In genomic region chr1:31047507-31047906, GRCh38 we compare ENCODE assay signal across 8 cellular contexts. TPM values are rescaled to one million over a fixed set of nuclear protein-coding genes. Genes with fewer than 3 reads are reported as not detected.
A peak's percentile ranks its signal among the peaks of the same experiment; 100 is the strongest.
DNase-seq lines count a peak whose midpoint lies in the region; ATAC-seq, FAIRE-seq and TF ChIP-seq lines count a peak whose summit lies in the region.
"Not testable (repeated sequence)": the region's sequence is repeated elsewhere in the genome, so short reads cannot be mapped to it uniquely, and the experiment has no call there.

No MANE protein-coding gene starts in this region.

- WGBS in A549 (ENCODE audit: missing lambda C conversion rate): 84% methylated on average over 4 of the region's 5 CpGs

- intact Hi-C loops in activated T-helper 1 cell treated with anti-CD3 and anti-CD28 coated beads, Interleukin-12 subunit alpha, Interleukin-12 subunit beta, Interleukin-2, Interleukin-4 antibody, amounts not matched to agents 30 ng/mL and 10 ng/mL and 1 ng/mL, durations not matched to agents 14 hours and 24 hours and 36 hours (cut with micrococcal nuclease): not testable (repeated sequence)

- not testable (repeated sequence) for H3K9me3 ChIP-seq in A549; HEK293 (ENCODE audit: control insufficient read depth, insufficient read depth, low read depth, low read length); WERI-Rb-1 (ENCODE audit: severe bottlenecking); astrocyte (ENCODE audit: insufficient read depth, low read depth, low read length)

- H3K36me3 Mint-ChIP-seq in activated T-helper 1 cell treated with anti-CD3 and anti-CD28 coated beads, Interleukin-12 subunit alpha, Interleukin-12 subunit beta, Interleukin-2, Interleukin-4 antibody, amounts not matched to agents 30 ng/mL and 10 ng/mL and 1 ng/mL, durations not matched to agents 14 hours and 24 hours and 36 hours (ENCODE audit: low read depth): peaks cover 31% of the 10 kb centered on the region
- H3K36me3 Mint-ChIP-seq in astrocyte (ENCODE audit: low read depth, unreplicated experiment) (peaks cover 12% of the 10 kb centered on the region), mesothelial cell of epicardium (peaks cover 23% of the 10 kb centered on the region)
- H3K36me3 Mint-ChIP-seq in stimulated activated effector memory CD8-positive, alpha-beta T cell treated with anti-CD3 and anti-CD28 coated beads, Interleukin-12 subunit alpha, Interleukin-12 subunit beta, amount 100 ng/mL, for 72 hours: peaks cover 99% of the 10 kb centered on the region

- DNase-seq in A549 (ENCODE audit: low read depth in 1 of 2, low spot score in 1 of 2); activated T-helper 1 cell treated with anti-CD3 and anti-CD28 coated beads, Interleukin-12 subunit alpha, Interleukin-12 subunit beta, Interleukin-2, Interleukin-4 antibody, amounts not matched to agents 30 ng/mL and 10 ng/mL and 1 ng/mL, durations not matched to agents 14 hours and 24 hours and 36 hours (ENCODE audit: low spot score); astrocyte (ENCODE audit: low read depth); mesothelial cell of epicardium (ENCODE audit: low spot score in 2 of 2, unreplicated experiment in 2 of 2); stimulated activated effector memory CD8-positive, alpha-beta T cell treated with anti-CD3 and anti-CD28 coated beads, Interleukin-12 subunit alpha, Interleukin-12 subunit beta, amount 100 ng/mL, for 72 hours (ENCODE audit: low spot score in 2 of 2): not testable (repeated sequence)
- peak; percentile 20 for DNase-seq in WERI-Rb-1
- DNase-seq in epithelial cell of esophagus (ENCODE audit: low read depth): peak; percentile 78

- TF ChIP-seq RAD21 in A549 (conservative IDR thresholded peaks at IDR 0.05 in 1 of 2, IDR thresholded peaks at IDR 0.05 in 1 of 2): not testable (repeated sequence)

- H3K36me3 ChIP-seq in HEK293 (ENCODE audit: control insufficient read depth in 2 of 2, insufficient read depth in 1 of 2, low read length in 2 of 2) (peaks cover 32 to 54% of the 10 kb centered on the region in 2 experiments; a peak in 2 of 3 replicates), WERI-Rb-1 (peaks cover 75% of the 10 kb centered on the region), astrocyte (ENCODE audit: insufficient read depth, low read length) (peaks cover 22% of the 10 kb centered on the region)

- POLR2A ChIA-PET in A549 (lab: Yijun Ruan, JAX); HEK293 (lab: Yijun Ruan, JAX): not testable (repeated sequence)

- peaks cover 93% of the 10 kb centered on the region for H4K20me1 ChIP-seq in astrocyte (ENCODE audit: insufficient read depth, low read length)

- H3K9ac ChIP-seq in astrocyte (ENCODE audit: low read length): peak overlapping the region; percentile 16

- H3K27ac ChIP-seq in A549: peak overlapping the region; percentile 35 to 63; a peak in 4 of 6 replicates
- H3K27ac ChIP-seq in HEK293 (ENCODE audit: extremely low read depth, low read depth, low read length): peak overlapping the region; percentile 18
- not testable (repeated sequence) for H3K27ac ChIP-seq in WERI-Rb-1; astrocyte (ENCODE audit: low read depth, low read length)

- H3K27me3 ChIP-seq in WERI-Rb-1 (ENCODE audit: insufficient read depth, low read depth, severe bottlenecking); astrocyte (ENCODE audit: insufficient read depth, low read length): not testable (repeated sequence)

- ATAC-seq in A549; stimulated activated effector memory CD8-positive, alpha-beta T cell treated with anti-CD3 and anti-CD28 coated beads, Interleukin-12 subunit alpha, Interleukin-12 subunit beta, amount 100 ng/mL, for 72 hours: not testable (repeated sequence)

- peaks cover 98% of the 10 kb centered on the region for H3K79me2 ChIP-seq in astrocyte (ENCODE audit: insufficient read depth, low read length)

- TF ChIP-seq POLR2A in A549 (IDR thresholded peaks at IDR 0.05; ENCODE audit: low read length): not testable (repeated sequence)

- not testable (repeated sequence) for H2AFZ ChIP-seq in astrocyte (ENCODE audit: low read depth, low read length)

- TF ChIP-seq CTCF in A549 (IDR thresholded peaks at IDR 0.05); HEK293 (tag by site-specific recombination; IDR thresholded peaks at IDR 0.05); WERI-Rb-1 (IDR thresholded peaks at IDR 0.05; ENCODE audit: low read depth, low read length); astrocyte (IDR thresholded peaks at IDR 0.05; ENCODE audit: insufficient read depth, low read depth, low read length); epithelial cell of esophagus (IDR thresholded peaks at IDR 0.05; ENCODE audit: insufficient read depth, low read depth, low read length, missing control alignments); mesothelial cell of epicardium (IDR thresholded peaks at IDR 0.05; ENCODE audit: unreplicated experiment): not testable (repeated sequence)

- not testable (repeated sequence) for TF ChIP-seq EP300 in A549 (IDR thresholded peaks at IDR 0.05)

- CTCF ChIA-PET in A549 (lab: Yijun Ruan, JAX); HEK293 (lab: Yijun Ruan, JAX): not testable (repeated sequence)

- H3K9me3 Mint-ChIP-seq in activated T-helper 1 cell treated with anti-CD3 and anti-CD28 coated beads, Interleukin-12 subunit alpha, Interleukin-12 subunit beta, Interleukin-2, Interleukin-4 antibody, amounts not matched to agents 30 ng/mL and 10 ng/mL and 1 ng/mL, durations not matched to agents 14 hours and 24 hours and 36 hours; astrocyte (ENCODE audit: unreplicated experiment); mesothelial cell of epicardium; stimulated activated effector memory CD8-positive, alpha-beta T cell treated with anti-CD3 and anti-CD28 coated beads, Interleukin-12 subunit alpha, Interleukin-12 subunit beta, amount 100 ng/mL, for 72 hours: not testable (repeated sequence)

- not testable (repeated sequence) for H3K4me1 ChIP-seq in A549; HEK293 (ENCODE audit: control insufficient read depth, insufficient read depth, low read length); astrocyte (ENCODE audit: insufficient read depth, low read length)

- H3K4me1 Mint-ChIP-seq in activated T-helper 1 cell treated with anti-CD3 and anti-CD28 coated beads, Interleukin-12 subunit alpha, Interleukin-12 subunit beta, Interleukin-2, Interleukin-4 antibody, amounts not matched to agents 30 ng/mL and 10 ng/mL and 1 ng/mL, durations not matched to agents 14 hours and 24 hours and 36 hours (ENCODE audit: low read depth): peaks cover 23% of the 10 kb centered on the region
- peaks cover 19% of the 10 kb centered on the region for H3K4me1 Mint-ChIP-seq in astrocyte (ENCODE audit: low read depth, unreplicated experiment)
- peaks cover 11% of the 10 kb centered on the region for H3K4me1 Mint-ChIP-seq in mesothelial cell of epicardium
- H3K4me1 Mint-ChIP-seq in stimulated activated effector memory CD8-positive, alpha-beta T cell treated with anti-CD3 and anti-CD28 coated beads, Interleukin-12 subunit alpha, Interleukin-12 subunit beta, amount 100 ng/mL, for 72 hours: peaks cover 28% of the 10 kb centered on the region

- H3K27ac Mint-ChIP-seq in activated T-helper 1 cell treated with anti-CD3 and anti-CD28 coated beads, Interleukin-12 subunit alpha, Interleukin-12 subunit beta, Interleukin-2, Interleukin-4 antibody, amounts not matched to agents 30 ng/mL and 10 ng/mL and 1 ng/mL, durations not matched to agents 14 hours and 24 hours and 36 hours: peak overlapping the region; percentile 34
- H3K27ac Mint-ChIP-seq in astrocyte (ENCODE audit: unreplicated experiment) (peak overlapping the region; percentile 58), mesothelial cell of epicardium (peak overlapping the region; percentile 43)
- peak overlapping the region; percentile 52 for H3K27ac Mint-ChIP-seq in stimulated activated effector memory CD8-positive, alpha-beta T cell treated with anti-CD3 and anti-CD28 coated beads, Interleukin-12 subunit alpha, Interleukin-12 subunit beta, amount 100 ng/mL, for 72 hours

- not testable (repeated sequence) for H3K4me3 Mint-ChIP-seq in activated T-helper 1 cell treated with anti-CD3 and anti-CD28 coated beads, Interleukin-12 subunit alpha, Interleukin-12 subunit beta, Interleukin-2, Interleukin-4 antibody, amounts not matched to agents 30 ng/mL and 10 ng/mL and 1 ng/mL, durations not matched to agents 14 hours and 24 hours and 36 hours; astrocyte (ENCODE audit: unreplicated experiment); mesothelial cell of epicardium; stimulated activated effector memory CD8-positive, alpha-beta T cell treated with anti-CD3 and anti-CD28 coated beads, Interleukin-12 subunit alpha, Interleukin-12 subunit beta, amount 100 ng/mL, for 72 hours

- not testable (repeated sequence) for H3K4me3 ChIP-seq in A549; HEK293 (ENCODE audit: low read depth, low read length); WERI-Rb-1 (ENCODE audit: low read depth, low read length); astrocyte (ENCODE audit: insufficient read depth, low read depth, low read length); epithelial cell of esophagus (ENCODE audit: low read length)

- FAIRE-seq in A549 (lab: Jason Lieb, UNC); astrocyte (lab: Jason Lieb, UNC): not testable (repeated sequence)

- not testable (repeated sequence) for H3K27me3 Mint-ChIP-seq in activated T-helper 1 cell treated with anti-CD3 and anti-CD28 coated beads, Interleukin-12 subunit alpha, Interleukin-12 subunit beta, Interleukin-2, Interleukin-4 antibody, amounts not matched to agents 30 ng/mL and 10 ng/mL and 1 ng/mL, durations not matched to agents 14 hours and 24 hours and 36 hours (ENCODE audit: insufficient read depth); astrocyte (ENCODE audit: low read depth, unreplicated experiment); mesothelial cell of epicardium (ENCODE audit: low read depth)

- not testable (repeated sequence) for H3K4me2 ChIP-seq in A549; astrocyte (ENCODE audit: low read length)

RNA-seq across cellular contexts. Expression of gene PUM1, which starts 18.0 kb away (rescaled TPM):
- 55.3 and 64.0 TPM in 2 replicates for polyA plus RNA-seq in A549 (2011; rRNA removed)
- polyA plus RNA-seq in A549 (2012; cell fraction: cytosol; rRNA removed): 57.3 and 66.3 TPM in 2 replicates
- polyA plus RNA-seq in A549 (2012; cell fraction: nucleus; rRNA removed): 67.7 and 77.6 TPM in 2 replicates
- polyA plus RNA-seq in A549 (2017; fragmentation: RNase III; extraction: RNeasy Plus Mini Kit Qiagen cat#74134 plus additional on column Dnase treatment): 27.5 to 30.2 TPM (median 29.1 TPM) in 3 replicates
- polyA minus RNA-seq in A549 (2011; rRNA and poly(A)+ RNA removed): 207 and 234 TPM in 2 replicates
- total RNA-seq in activated T-helper 1 cell treated with anti-CD3 and anti-CD28 coated beads, Interleukin-12 subunit alpha, Interleukin-12 subunit beta, Interleukin-2, Interleukin-4 antibody, amounts not matched to agents 30 ng/mL and 10 ng/mL and 1 ng/mL, durations not matched to agents 14 hours and 24 hours and 36 hours: 130 and 132 TPM in 2 replicates
- 131 and 143 TPM in 2 replicates for total RNA-seq in astrocyte
- 244 to 253 TPM (median 250 TPM) in 3 replicates for total RNA-seq in mesothelial cell of epicardium
